ENCODE assay signal across 18 cellular contexts in the genomic region with DNA sequence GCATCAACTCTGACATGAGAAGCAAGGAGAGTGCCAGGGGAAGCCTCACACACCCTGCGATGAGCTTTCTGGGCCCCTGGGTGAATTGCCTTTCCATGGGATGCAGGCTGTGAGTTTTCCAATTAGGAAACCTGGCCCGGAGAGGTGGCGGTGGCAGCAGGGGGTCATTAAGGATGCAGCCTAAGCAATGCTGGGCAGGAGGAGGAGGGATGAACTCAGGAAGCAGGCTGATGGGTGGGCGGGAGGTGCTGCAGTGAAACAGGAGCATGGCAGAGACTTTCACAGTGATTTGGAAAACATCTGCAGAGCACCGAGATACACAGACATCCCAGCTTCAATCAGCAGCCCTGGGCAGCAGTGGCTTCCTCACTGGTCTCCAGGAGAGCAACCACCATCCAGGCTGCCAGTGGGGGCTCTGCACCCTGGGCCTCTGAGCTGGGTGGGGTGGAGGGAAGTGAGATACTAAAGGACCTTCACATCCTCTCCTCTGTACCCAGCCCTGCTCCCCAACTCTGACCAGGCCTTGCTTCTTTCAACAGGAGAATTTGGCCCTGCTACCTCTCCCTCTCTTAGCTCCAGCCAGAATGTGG. TPM values are rescaled to one million over a fixed set of nuclear protein-coding genes. Genes with fewer than 3 reads are reported as not detected.
DNase-seq lines count a peak whose midpoint lies in the region; ATAC-seq and TF ChIP-seq lines count a peak whose summit lies in the region.
"Had no signal": no experiment of that assay in that cellular context is flagged by ENCODE, and none has a peak within 500 bp of the region (broad histone marks: within the 10 kb centered on the region; RNA-seq: fewer than 3 reads in every experiment).

No MANE protein-coding gene starts in this region.

- H3K79me1 ChIP-seq in mesendoderm (ENCODE audit: low read length), result no peaks in the 10 kb centered on the region

- no peaks in the 10 kb centered on the region for H3F3A ChIP-seq in GM23338 (replicated peaks; ENCODE audit: low read depth)

- H3K36me3 ChIP-seq in BLaER1 (peaks cover 4% of the 10 kb centered on the region; the same call in 1 of the 2 replicates), GM23338 (ENCODE audit: insufficient read depth) (no peaks in the 10 kb centered on the region), mesendoderm (ENCODE audit: control insufficient read depth, insufficient read depth, low read length) (no peaks in the 10 kb centered on the region), brain microvascular endothelial cell (replicated peaks) (no peaks in the 10 kb centered on the region)
- H3K36me3 ChIP-seq: HAP-1 had no signal

- H4K5ac ChIP-seq in mesendoderm (ENCODE audit: low read length), result no peak overlapping the region

- H3K79me2 ChIP-seq in GM23338 (replicated peaks; ENCODE audit: insufficient read depth) (no peaks in the 10 kb centered on the region), mesendoderm (ENCODE audit: control insufficient read depth, insufficient read depth, low read length) (no peaks in the 10 kb centered on the region)

- H4K8ac ChIP-seq in mesendoderm (ENCODE audit: low read depth, low read length), result no peak overlapping the region

- H2BK15ac ChIP-seq in mesendoderm (replicated peaks; ENCODE audit: low read depth), result no peak overlapping the region

- peaks cover 15% of the 10 kb centered on the region for H3K27me3 Mint-ChIP-seq in GM23338 (ENCODE audit: insufficient read depth, low read depth, poor library complexity)

- H3K27ac ChIP-seq in BLaER1, result no peak overlapping the region
- H3K27ac ChIP-seq in GM23338 (ENCODE audit: low read depth), result no peak overlapping the region
- peak overlapping the region; percentile 75 for H3K27ac ChIP-seq in angular gyrus (ENCODE audit: low read depth, low read length)
- H3K27ac ChIP-seq in mesendoderm (ENCODE audit: low read depth, low read length), result no peak overlapping the region
- H3K27ac ChIP-seq in brain microvascular endothelial cell, result no peak overlapping the region
- H3K27ac ChIP-seq: A549, SK-N-MC had no signal

- H3K4me2 ChIP-seq in BLaER1 (peak overlapping the region; percentile 40), GM23338 (peak overlapping the region; percentile 73; the same call in 1 of the 2 replicates), mesendoderm (ENCODE audit: low read length) (no peak overlapping the region)
- H3K4me2 ChIP-seq: A549 had no signal

- H2BK5ac ChIP-seq in mesendoderm (ENCODE audit: low read length), result no peak overlapping the region

- H3K4me1 ChIP-seq in BLaER1 (peaks cover 26% of the 10 kb centered on the region), GM23338 (ENCODE audit: insufficient read depth) (peaks cover 49% of the 10 kb centered on the region), mesendoderm (ENCODE audit: control insufficient read depth, low read depth, low read length) (peaks cover 6% of the 10 kb centered on the region)
- H3K4me1 ChIP-seq: A549, HAP-1 had no signal

- H3K9ac ChIP-seq in BLaER1, result no peak overlapping the region
- no peak overlapping the region for H3K9ac ChIP-seq in mesendoderm (ENCODE audit: low read length)

- H3K27me3 ChIP-seq in BLaER1, result no peaks in the 10 kb centered on the region
- no peaks in the 10 kb centered on the region for H3K27me3 ChIP-seq in GM23338 (ENCODE audit: insufficient read depth)
- H3K27me3 ChIP-seq in mesendoderm (ENCODE audit: insufficient read depth, low read length, poor library complexity), result no peaks in the 10 kb centered on the region
- H3K27me3 ChIP-seq in brain microvascular endothelial cell (replicated peaks), result no peaks in the 10 kb centered on the region

- ATAC-seq in GM23338, result peak; percentile 57
- ATAC-seq: A549 had no signal

- no CpG with 5 or more reads among the region's 5 CpGs for WGBS in mesendoderm (ENCODE audit: extremely low coverage, insufficient coverage, low lambda C conversion rate)

- TF ChIP-seq CTCF in GM23338 (conservative IDR thresholded peaks at IDR 0.05; ENCODE audit: low read depth in 2 of 2) (no peak), brain microvascular endothelial cell (IDR thresholded peaks at IDR 0.05; ENCODE audit: low read depth, low read length, missing control alignments) (no peak)

- H2BK120ac ChIP-seq in mesendoderm (ENCODE audit: low read depth, low read length), result no peak overlapping the region

- no peak overlapping the region; the same call in 2 of the 3 replicates for H3K4me3 Mint-ChIP-seq in GM23338
- H3K4me3 Mint-ChIP-seq: CD8-positive, alpha-beta memory T cell had no signal

- H3K4me3 ChIP-seq in BLaER1, result no peak overlapping the region
- H3K4me3 ChIP-seq in GM23338, result peak overlapping the region; percentile 26; the same call in 1 of the 2 replicates
- H3K4me3 ChIP-seq in mesendoderm (ENCODE audit: low read length), result no peak overlapping the region
- H3K4me3 ChIP-seq in brain microvascular endothelial cell (ENCODE audit: low read depth, low read length), result no peak overlapping the region
- H3K4me3 ChIP-seq: A549, HAP-1, SK-N-MC had no signal

- peaks cover 78% of the 10 kb centered on the region for H4K20me1 ChIP-seq in BLaER1
- no peaks in the 10 kb centered on the region for H4K20me1 ChIP-seq in GM23338 (replicated peaks; ENCODE audit: insufficient read depth)

- in situ Hi-C loops in brain microvascular endothelial cell (cut with HindIII; ENCODE audit: low pct_ligation_motif_present, low sequenced_read_pairs), result no loop called here

- H3K9me3 ChIP-seq in BLaER1, result no peaks in the 10 kb centered on the region
- H3K9me3 ChIP-seq: A549, HAP-1 had no signal

- H3K9me2 ChIP-seq in GM23338 (ENCODE audit: insufficient read depth), result no peaks in the 10 kb centered on the region

- H3K4me1 Mint-ChIP-seq in GM23338, result peaks cover 81% of the 10 kb centered on the region
- H3K4me1 Mint-ChIP-seq: CD8-positive, alpha-beta memory T cell had no signal

- H3K36me3 Mint-ChIP-seq in GM23338 (ENCODE audit: low read depth), result no peaks in the 10 kb centered on the region
- H3K36me3 Mint-ChIP-seq: CD8-positive, alpha-beta memory T cell had no signal

- no peak overlapping the region for H3K56ac ChIP-seq in mesendoderm (ENCODE audit: low read length)

- DNase-seq in GM23338 (ENCODE audit: low spot score), result peak; percentile 69
- peak; percentile 22 for DNase-seq in mesendoderm
- DNase-seq in activated gamma-delta T cell treated with Interleukin-2 at 50 U/mL for 16 hours, result no peak
- DNase-seq in activated CD4-positive, alpha-beta T cell treated with anti-CD3 and anti-CD28 coated beads, Interleukin-2, amount 50 U/mL, for 4 hours, result no peak
- no peak for DNase-seq in MV-4-11 (lab: John Stamatoyannopoulos, UW)
- no peak for DNase-seq in brain microvascular endothelial cell
- DNase-seq: CD8-positive, alpha-beta memory T cell; NCI-H510A; NCI-H774; OCI-M1; SHP77 had no signal

- no peak overlapping the region for H2AK5ac ChIP-seq in mesendoderm (ENCODE audit: low read length)

- H3K27ac Mint-ChIP-seq in GM23338, result no peak overlapping the region; the same call in 1 of the 2 replicates
- H3K27ac Mint-ChIP-seq: CD8-positive, alpha-beta memory T cell had no signal

- no peak overlapping the region for H3K23ac ChIP-seq in mesendoderm (ENCODE audit: low read length)

- no peaks in the 10 kb centered on the region for H3K9me3 Mint-ChIP-seq in GM23338
- H3K9me3 Mint-ChIP-seq: CD8-positive, alpha-beta memory T cell had no signal

- H2AFZ ChIP-seq in GM23338, result no peak overlapping the region

- no peak overlapping the region for H3K4ac ChIP-seq in mesendoderm (ENCODE audit: low read depth, low read length)

- no peak overlapping the region for H3K18ac ChIP-seq in mesendoderm (ENCODE audit: low read length)

TF ChIP-seq in GM23338, 12 proteins besides CTCF, POLR2A, EP300 and RAD21:
- TF ChIP-seq EZH2 (IDR thresholded peaks at IDR 0.05; ENCODE audit: low read depth, unreplicated experiment), result no peak

RNA-seq across cellular contexts. Expression of a gene that starts 44.9 kb away (rescaled TPM):
- total RNA-seq in GM23338 (2014; rRNA removed; shearing (Covaris generic)), result 2.5 and 2.6 TPM in 2 replicates
- 0.29 and 0.83 TPM in 2 replicates for polyA plus RNA-seq in GM23338 (2016; fragmentation: Nextera tagmentation; extraction: Ambion mirVana)
- polyA plus RNA-seq in mesendoderm (2013, experiment 1 of 2), result 0.14 TPM
- 0.18 TPM for polyA plus RNA-seq in mesendoderm (2013, experiment 2 of 2)
- total RNA-seq: CD8-positive, alpha-beta memory T cell; RPMI7951 had no signal
- polyA plus RNA-seq: A549, BJ had no signal

Comparison
In these comparisons a context has a peak if more than half of its experiments do, and no peak if none do; other contexts are left out.
1. DNase-seq: peak in GM23338 (single experiment) and mesendoderm (single experiment); none in activated gamma-delta T cell treated with Interleukin-2 at 50 U/mL for 16 hours (single experiment), activated CD4-positive, alpha-beta T cell treated with anti-CD3 and anti-CD28 coated beads, Interleukin-2, amount 50 U/mL, for 4 hours (0 of 2), MV-4-11 (single experiment) and brain microvascular endothelial cell (single experiment).